In genomic region chr17:75684249-75684648, GRCh38 we compare ENCODE assay signal across 13 cellular contexts. TPM values are rescaled to one million over a fixed set of nuclear protein-coding genes. Genes with fewer than 3 reads are reported as not detected.
DNase-seq lines count a peak whose midpoint lies in the region; ATAC-seq and TF ChIP-seq lines count a peak whose summit lies in the region.
"Had no signal": no experiment of that assay in that cellular context is flagged by ENCODE, and none has a peak within 500 bp of the region (broad histone marks: within the 10 kb centered on the region; RNA-seq: fewer than 3 reads in every experiment).

No MANE protein-coding gene starts in this region.

- no peak overlapping the region for H3K4me3 Mint-ChIP-seq in activated CD8-positive, alpha-beta T cell treated with anti-CD3 and anti-CD28 coated beads for 36 hours
- no peak overlapping the region for H3K4me3 Mint-ChIP-seq in T-cell
- no peak overlapping the region for H3K4me3 Mint-ChIP-seq in natural killer cell
- H3K4me3 Mint-ChIP-seq: CD8-positive, alpha-beta memory T cell had no signal

- no peaks in the 10 kb centered on the region for H3K9me2 ChIP-seq in GM23248 (ENCODE audit: insufficient read depth)

- H3K27ac ChIP-seq in GM23248, result peak overlapping the region; percentile 88
- H3K27ac ChIP-seq in smooth muscle cell (ENCODE audit: low read depth), result peak overlapping the region; percentile 83
- H3K27ac ChIP-seq: parathyroid adenoma had no signal

- no peak for ATAC-seq in activated CD8-positive, alpha-beta T cell treated with anti-CD3 and anti-CD28 coated beads for 36 hours
- ATAC-seq in T-cell (replicated peaks in 1 of 4), result no peak
- no peak for ATAC-seq in GM19395 (IDR thresholded peaks at IDR 0.05; ENCODE audit: unreplicated experiment)
- ATAC-seq in natural killer cell, result no peak

- H4K20me1 ChIP-seq in GM23248 (ENCODE audit: insufficient read depth), result no peaks in the 10 kb centered on the region
- peaks cover 87% of the 10 kb centered on the region for H4K20me1 ChIP-seq in smooth muscle cell (ENCODE audit: low read depth)

- no peaks in the 10 kb centered on the region for H3K27me3 Mint-ChIP-seq in activated CD8-positive, alpha-beta T cell treated with anti-CD3 and anti-CD28 coated beads for 36 hours
- H3K27me3 Mint-ChIP-seq in T-cell, result no peaks in the 10 kb centered on the region
- no peaks in the 10 kb centered on the region for H3K27me3 Mint-ChIP-seq in natural killer cell (ENCODE audit: low read depth in 2 of 2)
- H3K27me3 Mint-ChIP-seq: CD8-positive, alpha-beta memory T cell had no signal

- H3K4me1 ChIP-seq in GM23248 (ENCODE audit: insufficient read depth), result peaks cover 85% of the 10 kb centered on the region
- H3K4me1 ChIP-seq in smooth muscle cell (ENCODE audit: low read depth), result peaks cover 15% of the 10 kb centered on the region

- no peak overlapping the region for H3K4me3 ChIP-seq in GM23248
- H3K4me3 ChIP-seq in smooth muscle cell, result no peak overlapping the region
- H3K4me3 ChIP-seq: body of pancreas, upper lobe of left lung had no signal

- intact Hi-C loops in activated CD8-positive, alpha-beta T cell treated with anti-CD3 and anti-CD28 coated beads for 36 hours (cut with micrococcal nuclease), result no loop called here
- intact Hi-C loops in natural killer cell (cut with micrococcal nuclease), result no loop called here

- peaks cover 71% of the 10 kb centered on the region for H3F3A ChIP-seq in GM23248 (ENCODE audit: insufficient read depth)
- H3F3A ChIP-seq in smooth muscle cell (ENCODE audit: low read depth), result peaks cover 19% of the 10 kb centered on the region

- H3K27ac Mint-ChIP-seq in activated CD8-positive, alpha-beta T cell treated with anti-CD3 and anti-CD28 coated beads for 36 hours, result peak overlapping the region; percentile 46
- H3K27ac Mint-ChIP-seq in T-cell, result no peak overlapping the region
- H3K27ac Mint-ChIP-seq in natural killer cell, result peak overlapping the region in 1 of 2 donors; percentile 16

- 92 to 94% methylated on average over 5 of the region's 5 CpGs for WGBS in GM23248 (ENCODE audit: low coverage in 1 of 2, low lambda C conversion rate in 2 of 2, missing lambda C conversion rate in 2 of 2), 2 experiments
- 87% methylated on average over 5 of the region's 5 CpGs for WGBS in smooth muscle cell (ENCODE audit: low lambda C conversion rate)

- H3K9me3 Mint-ChIP-seq in activated CD8-positive, alpha-beta T cell treated with anti-CD3 and anti-CD28 coated beads for 36 hours, result no peaks in the 10 kb centered on the region
- H3K9me3 Mint-ChIP-seq in T-cell (no peaks in the 10 kb centered on the region), natural killer cell (no peaks in the 10 kb centered on the region)
- H3K9me3 Mint-ChIP-seq: CD8-positive, alpha-beta memory T cell had no signal

- H3K9ac ChIP-seq in GM23248, result peak overlapping the region; percentile 65; the same call in 1 of the 2 replicates
- peak overlapping the region; percentile 50 for H3K9ac ChIP-seq in smooth muscle cell (ENCODE audit: low read depth)
- H3K9ac ChIP-seq: parathyroid adenoma had no signal

- H3K36me3 Mint-ChIP-seq in activated CD8-positive, alpha-beta T cell treated with anti-CD3 and anti-CD28 coated beads for 36 hours (ENCODE audit: low read depth), result peaks cover 25% of the 10 kb centered on the region
- H3K36me3 Mint-ChIP-seq in T-cell (peaks cover 5% of the 10 kb centered on the region), natural killer cell (no peaks in the 10 kb centered on the region)

- H2AFZ ChIP-seq in GM23248, result no peak overlapping the region
- no peak overlapping the region for H2AFZ ChIP-seq in smooth muscle cell (ENCODE audit: low read depth)
- H2AFZ ChIP-seq: parathyroid adenoma had no signal

- in situ Hi-C loops in GM23248 (cut with MboI), result no loop called here

- CTCF ChIA-PET in activated CD8-positive, alpha-beta T cell treated with anti-CD3 and anti-CD28 coated beads for 36 hours (lab: Charles Lee), result interaction anchor here (1.2 to 25.7 kb wide), 8 partner anchors 9 to 69 kb away, joined by 4 to 347 read pairs (median 4); no protein-coding TSS in a partner anchor
- CTCF ChIA-PET in T-cell (lab: Charles Lee), result interaction anchor here in 1 of 2 donors (0.6 kb wide), 1 partner anchor 63 kb away, joined by 4 read pairs; no protein-coding TSS in a partner anchor

- no peaks in the 10 kb centered on the region for H3K27me3 ChIP-seq in GM23248 (replicated peaks; ENCODE audit: insufficient read depth)
- H3K27me3 ChIP-seq in smooth muscle cell (ENCODE audit: low read depth), result no peaks in the 10 kb centered on the region
- H3K27me3 ChIP-seq: body of pancreas, upper lobe of left lung had no signal

- peaks cover 51% of the 10 kb centered on the region for H3K4me1 Mint-ChIP-seq in activated CD8-positive, alpha-beta T cell treated with anti-CD3 and anti-CD28 coated beads for 36 hours (ENCODE audit: low read depth)
- H3K4me1 Mint-ChIP-seq in T-cell, result peaks cover 33 to 49% (median 44%) of the 10 kb centered on the region in 3 donors
- peaks cover 32 to 39% of the 10 kb centered on the region in 2 donors for H3K4me1 Mint-ChIP-seq in natural killer cell

- no peak for TF ChIP-seq CTCF in activated CD8-positive, alpha-beta T cell treated with anti-CD3 and anti-CD28 coated beads for 36 hours (IDR thresholded peaks at IDR 0.05)
- TF ChIP-seq CTCF in smooth muscle cell (IDR thresholded peaks at IDR 0.05; ENCODE audit: borderline replicate concordance, insufficient read depth, poor library complexity, severe bottlenecking) (no peak), natural killer cell (IDR thresholded peaks at IDR 0.05) (no peak)

- DNase-seq in GM23248 (peak; percentile 55), iris pigment epithelial cell (ENCODE audit: low read depth) (peak; percentile 52), smooth muscle cell (lab: John Stamatoyannopoulos, UW; ENCODE audit: unreplicated experiment) (no peak), NCI-H524 (lab: John Stamatoyannopoulos, UW) (no peak), T-cell (no peak), natural killer cell (no peak)
- no peak for DNase-seq in activated CD8-positive, alpha-beta T cell treated with anti-CD3 and anti-CD28 coated beads for 36 hours
- DNase-seq: CD8-positive, alpha-beta memory T cell; upper lobe of left lung had no signal

- POLR2A ChIA-PET in activated CD8-positive, alpha-beta T cell treated with anti-CD3 and anti-CD28 coated beads for 36 hours (lab: Charles Lee), result interaction anchor here (1.2 to 1.5 kb wide), 2 partner anchors 17 to 22 kb away, joined by 3 read pairs; partner anchors contain the start of genes RECQL5 and SAP30BP
- POLR2A ChIA-PET in T-cell (lab: Charles Lee), result no interaction called here

- H3K9me3 ChIP-seq in GM23248 (ENCODE audit: low read depth), result no peaks in the 10 kb centered on the region
- no peaks in the 10 kb centered on the region for H3K9me3 ChIP-seq in smooth muscle cell (replicated peaks; ENCODE audit: low read depth)
- H3K9me3 ChIP-seq: body of pancreas, upper lobe of left lung had no signal

- H3K4me2 ChIP-seq in GM23248 (ENCODE audit: unreplicated experiment), result peak overlapping the region; percentile 72
- H3K4me2 ChIP-seq in smooth muscle cell, result peak overlapping the region; percentile 21

- H3K79me2 ChIP-seq in GM23248 (ENCODE audit: insufficient read depth) (peaks cover 61% of the 10 kb centered on the region), smooth muscle cell (ENCODE audit: low read depth) (peaks cover 39% of the 10 kb centered on the region)

- no peaks in the 10 kb centered on the region for H3K36me3 ChIP-seq in GM23248 (ENCODE audit: low read depth)
- no peaks in the 10 kb centered on the region for H3K36me3 ChIP-seq in smooth muscle cell (ENCODE audit: low read depth)

RNA-seq across cellular contexts. Expression of gene SAP30BP, which starts 17.1 kb away (rescaled TPM):
- total RNA-seq in GM23248 (2014; rRNA removed; shearing (Covaris generic)), result 60.8 and 93.7 TPM in 2 replicates
- polyA plus RNA-seq in GM23248 (2016; fragmentation: Nextera tagmentation; extraction: Ambion mirVana) (93.1 and 99.1 TPM in 2 replicates), smooth muscle cell (119 and 135 TPM in 2 replicates)
- total RNA-seq in activated CD8-positive, alpha-beta T cell treated with anti-CD3 and anti-CD28 coated beads for 36 hours, result 10 to 100 TPM; 73.0 to 75.8 TPM
- total RNA-seq in smooth muscle cell (75.4 and 87.7 TPM in 2 replicates), T-cell (100 to 1,000 TPM; 124 to 191 (median 128) TPM), natural killer cell (100 to 1,000 TPM; 234 to 246 (median 240) TPM)

RNA-seq across cellular contexts. Expression of gene RECQL5, which starts 17.3 kb away (rescaled TPM):
- 12.8 and 21.4 TPM in 2 replicates for total RNA-seq in GM23248 (2014; rRNA removed; shearing (Covaris generic))
- polyA plus RNA-seq in GM23248 (2016; fragmentation: Nextera tagmentation; extraction: Ambion mirVana) (14.3 and 20.9 TPM in 2 replicates), smooth muscle cell (15.4 and 15.7 TPM in 2 replicates)
- total RNA-seq in activated CD8-positive, alpha-beta T cell treated with anti-CD3 and anti-CD28 coated beads for 36 hours, result 10 to 100 TPM; 33.3 to 34.2 TPM
- total RNA-seq in smooth muscle cell (12.5 and 38.2 TPM in 2 replicates), T-cell (10 to 100 TPM; 38.0 to 75.0 (median 61.9) TPM), natural killer cell (10 to 100 TPM; 33.4 to 39.1 (median 34.3) TPM)

RNA-seq across cellular contexts. Expression of gene ITGB4, which starts 37.0 kb away (rescaled TPM):
- total RNA-seq in GM23248 (2014; rRNA removed; shearing (Covaris generic)), result under 0.01 TPM in 1 of 2 replicates, not detected in the other
- polyA plus RNA-seq in GM23248 (2016; fragmentation: Nextera tagmentation; extraction: Ambion mirVana) (1.1 and 1.5 TPM in 2 replicates), smooth muscle cell (47.2 and 233 TPM in 2 replicates)
- 1 to 10 TPM in 1 of 2 experiments, under 1 TPM in 1; 0.69 to 1.8 TPM for total RNA-seq in activated CD8-positive, alpha-beta T cell treated with anti-CD3 and anti-CD28 coated beads for 36 hours
- total RNA-seq in smooth muscle cell (66.0 and 83.8 TPM in 2 replicates), T-cell (1 to 10 TPM in 4 of 5 donors, under 1 TPM in 1; 0.68 to 1.6 (median 1.5) TPM), natural killer cell (1 to 10 TPM in 1 of 3 donors, under 1 TPM in 2; 0.38 to 1.0 (median 0.68) TPM)

RNA-seq across cellular contexts. Expression of gene SMIM5, which starts 51.0 kb away (rescaled TPM):
- total RNA-seq in GM23248 (2014; rRNA removed; shearing (Covaris generic)), result not detected in 2 replicates
- polyA plus RNA-seq in GM23248 (2016; fragmentation: Nextera tagmentation; extraction: Ambion mirVana) (0.08 and 0.16 TPM in 2 replicates), smooth muscle cell (0.80 and 1.2 TPM in 2 replicates)
- total RNA-seq in activated CD8-positive, alpha-beta T cell treated with anti-CD3 and anti-CD28 coated beads for 36 hours, result under 1 TPM; 0.07 to 0.25 TPM
- total RNA-seq in smooth muscle cell (0.13 and 1.7 TPM in 2 replicates), T-cell (1 to 10 TPM in 2 of 5 donors, under 1 TPM in 3; 0.35 to 2.2 (median 0.82) TPM), natural killer cell (1 to 10 TPM in 2 of 3 donors, under 1 TPM in 1; 0.95 to 2.0 (median 1.5) TPM)
- total RNA-seq: RPMI7951 had no signal

Comparison
In these comparisons a context has a peak if more than half of its experiments do, and no peak if none do; other contexts are left out.
1. DNase-seq: peak in GM23248 (single experiment) and iris pigment epithelial cell (single experiment); none in activated CD8-positive, alpha-beta T cell treated with anti-CD3 and anti-CD28 coated beads for 36 hours (single experiment), smooth muscle cell (single experiment), NCI-H524 (0 of 2), T-cell (0 of 34) and natural killer cell (single experiment).
2. RNA of gene ITGB4, which starts 37.0 kb away (total RNA-seq): 66.0 to 83.8 TPM in smooth muscle cell; 0.69 to 1.8 TPM in activated CD8-positive, alpha-beta T cell treated with anti-CD3 and anti-CD28 coated beads for 36 hours, 0.68 to 1.6 TPM in T-cell, 0.38 to 1.0 TPM in natural killer cell and under 0.01 TPM in GM23248; every median in the first group is over 10 times any median in the second.